1 cellular context compared by ENCODE assay signal in the genomic region with DNA sequence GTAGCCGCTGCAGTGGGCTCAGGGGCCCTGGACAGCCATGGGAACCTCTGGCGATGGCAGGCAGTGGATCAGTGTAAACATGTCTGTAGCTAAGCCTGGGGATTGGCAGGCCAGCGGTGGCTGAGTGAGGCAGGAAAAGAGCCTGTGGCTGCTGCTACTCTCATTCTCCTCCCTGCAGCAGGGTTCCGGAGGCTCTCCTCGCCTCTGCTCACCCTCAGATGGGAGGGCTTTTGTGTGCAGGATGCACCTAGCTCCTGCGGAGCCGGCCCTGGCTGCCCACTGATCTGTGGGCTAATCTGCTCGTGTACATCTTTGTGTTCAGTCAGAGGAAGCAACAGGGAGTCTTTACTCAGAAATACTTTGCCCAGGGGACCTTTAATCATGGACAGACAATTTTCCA.
TF ChIP-seq lines count a peak whose summit lies in the region.

No MANE protein-coding gene starts in this region.

TF ChIP-seq in GM23338, 12 proteins besides CTCF, POLR2A, EP300 and RAD21 (continued from another document):
- TF ChIP-seq REST (IDR thresholded peaks at IDR 0.05; ENCODE audit: unreplicated experiment): no peak
- TF ChIP-seq CREB1 (CRISPR knock-in tag; IDR thresholded peaks at IDR 0.05; ENCODE audit: low read depth): no peak
- TF ChIP-seq POLR2AphosphoS5 (IDR thresholded peaks at IDR 0.05; ENCODE audit: low read depth): no peak
- TF ChIP-seq, protein P1, sequence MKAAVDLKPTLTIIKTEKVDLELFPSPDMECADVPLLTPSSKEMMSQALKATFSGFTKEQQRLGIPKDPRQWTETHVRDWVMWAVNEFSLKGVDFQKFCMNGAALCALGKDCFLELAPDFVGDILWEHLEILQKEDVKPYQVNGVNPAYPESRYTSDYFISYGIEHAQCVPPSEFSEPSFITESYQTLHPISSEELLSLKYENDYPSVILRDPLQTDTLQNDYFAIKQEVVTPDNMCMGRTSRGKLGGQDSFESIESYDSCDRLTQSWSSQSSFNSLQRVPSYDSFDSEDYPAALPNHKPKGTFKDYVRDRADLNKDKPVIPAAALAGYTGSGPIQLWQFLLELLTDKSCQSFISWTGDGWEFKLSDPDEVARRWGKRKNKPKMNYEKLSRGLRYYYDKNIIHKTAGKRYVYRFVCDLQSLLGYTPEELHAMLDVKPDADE (IDR thresholded peaks at IDR 0.05): no peak
- no peak for TF ChIP-seq JUNB (IDR thresholded peaks at IDR 0.05; ENCODE audit: unreplicated experiment)
